ENCODE assay signal across 1 cellular context in genomic region chr10:28811639-28812349, GRCh38.
TF ChIP-seq lines count a peak whose summit lies in the region.

No MANE protein-coding gene starts in this region.

TF ChIP-seq in K562, 482 proteins besides CTCF, POLR2A, EP300 and RAD21 (continued from another document and continues in another):
- TF ChIP-seq STAT6 (CRISPR knock-in tag; IDR thresholded peaks at IDR 0.05) (no peak), SMAD3 (CRISPR knock-in tag; conservative IDR thresholded peaks at IDR 0.05) (peak; percentile 88), ZNF830 (CRISPR knock-in tag; IDR thresholded peaks at IDR 0.05) (peak; percentile 22; the same call in 1 of the 2 replicates), NR2C2 (CRISPR knock-in tag; IDR thresholded peaks at IDR 0.05) (no peak), NR2C2 (tag; IDR thresholded peaks at IDR 0.05) (peak; percentile 24; the same call in 1 of the 2 replicates), ZNF717 (CRISPR knock-in tag; IDR thresholded peaks at IDR 0.05) (0 out of 2 replicates have a peak, but pooled peaks have one; percentile 63), BACH1 (tag; IDR thresholded peaks at IDR 0.05) (peak; percentile 92), HEY1 (CRISPR knock-in tag; IDR thresholded peaks at IDR 0.05; ENCODE audit: borderline replicate concordance) (no peak), ZNF253 (CRISPR knock-in tag; conservative IDR thresholded peaks at IDR 0.05) (peak; percentile 70; the same call in 1 of the 2 replicates), ATF1 (CRISPR knock-in tag; IDR thresholded peaks at IDR 0.05) (no peak), ATF1 (tag; IDR thresholded peaks at IDR 0.05) (peak; percentile 64), GMEB1 (CRISPR knock-in tag; IDR thresholded peaks at IDR 0.05) (peak; percentile 61), ZNF586 (CRISPR knock-in tag; conservative IDR thresholded peaks at IDR 0.05) (peak; percentile 87), ZNF239 (CRISPR knock-in tag; IDR thresholded peaks at IDR 0.05) (peak; percentile 82), NFE2L1 (tag; IDR thresholded peaks at IDR 0.05; ENCODE audit: borderline replicate concordance, low read depth) (peak; percentile 65; the same call in 1 of the 2 replicates), SLC30A9 (CRISPR knock-in tag; IDR thresholded peaks at IDR 0.05) (no peak), PTRF (tag; IDR thresholded peaks at IDR 0.05) (peak; percentile 97), SOX6 (IDR thresholded peaks at IDR 0.05) (no peak), FOXM1 (IDR thresholded peaks at IDR 0.05; ENCODE audit: low read depth) (no peak), FOXM1 (CRISPR knock-in tag; IDR thresholded peaks at IDR 0.05; ENCODE audit: low read depth) (no peak), ARID1B (IDR thresholded peaks at IDR 0.05) (no peak), PRPF4 (IDR thresholded peaks at IDR 0.05; ENCODE audit: insufficient read depth, low read depth, low read length, poor library complexity, severe bottlenecking) (no peak), FOSL1 (tag; conservative IDR thresholded peaks at IDR 0.05) (peak; percentile 47), GTF2A2 (tag; IDR thresholded peaks at IDR 0.05) (peak; percentile 96), CBFB (CRISPR knock-in tag; IDR thresholded peaks at IDR 0.05) (no peak), SRF (CRISPR knock-in tag; IDR thresholded peaks at IDR 0.05) (peak in 1 of 2 experiments; percentile 92; a peak in 3 of 4 replicates), ZBTB43 (CRISPR knock-in tag; IDR thresholded peaks at IDR 0.05) (no peak), ZNF445 (CRISPR knock-in tag; IDR thresholded peaks at IDR 0.05; ENCODE audit: low read depth) (peak; percentile 69; the same call in 1 of the 2 replicates), RBFOX2 (IDR thresholded peaks at IDR 0.05; ENCODE audit: low read depth, low read length) (no peak), ZNF76 (CRISPR knock-in tag; IDR thresholded peaks at IDR 0.05; ENCODE audit: borderline replicate concordance) (peak; percentile 96), NFIX (CRISPR knock-in tag; IDR thresholded peaks at IDR 0.05; ENCODE audit: low read depth) (peak; percentile 21; the same call in 1 of the 2 replicates), POLR2H (tag; IDR thresholded peaks at IDR 0.05; ENCODE audit: low read depth) (peak; percentile 51; the same call in 1 of the 2 replicates), ARID3B (CRISPR knock-in tag; IDR thresholded peaks at IDR 0.05; ENCODE audit: borderline replicate concordance) (no peak), STAT5A (IDR thresholded peaks at IDR 0.05; ENCODE audit: borderline replicate concordance, low read length) (peak; percentile 99), VEZF1 (CRISPR knock-in tag; IDR thresholded peaks at IDR 0.05) (peak; percentile 39; the same call in 1 of the 2 replicates), ZNF134 (CRISPR knock-in tag; conservative IDR thresholded peaks at IDR 0.05) (peak; percentile 65; the same call in 1 of the 2 replicates), TEAD1 (CRISPR knock-in tag; IDR thresholded peaks at IDR 0.05) (peak in 1 of 2 experiments; percentile 87; a peak in 2 of 4 replicates), ZNF165 (CRISPR knock-in tag; IDR thresholded peaks at IDR 0.05; ENCODE audit: borderline replicate concordance) (peak; percentile 91), ZNF583 (CRISPR knock-in tag; IDR thresholded peaks at IDR 0.05) (peak; percentile 97), PATZ1 (CRISPR knock-in tag; IDR thresholded peaks at IDR 0.05; ENCODE audit: borderline replicate concordance) (peak; percentile 72; the same call in 1 of the 2 replicates), RREB1 (CRISPR knock-in tag; IDR thresholded peaks at IDR 0.05) (peak; percentile 62; the same call in 1 of the 2 replicates), BCL6 (CRISPR knock-in tag; IDR thresholded peaks at IDR 0.05) (peak; percentile 86), TEAD2 (tag; IDR thresholded peaks at IDR 0.05) (peak; percentile 93), PBX2 (CRISPR knock-in tag; IDR thresholded peaks at IDR 0.05; ENCODE audit: low read depth) (no peak), PBX2 (tag; conservative IDR thresholded peaks at IDR 0.05; ENCODE audit: low read depth) (peak; percentile 62), SAFB2 (IDR thresholded peaks at IDR 0.05; ENCODE audit: borderline replicate concordance, low read depth, low read length, severe bottlenecking) (no peak), ZNF41 (CRISPR knock-in tag; conservative IDR thresholded peaks at IDR 0.05) (peak; percentile 87; the same call in 1 of the 2 replicates), ZSCAN32 (CRISPR knock-in tag; IDR thresholded peaks at IDR 0.05) (peak; percentile 77)
